In genomic region chr11:108154591-108154990, GRCh38 we compare ENCODE assay signal across 10 cellular contexts.
"Had no signal": no experiment of that assay in that cellular context is flagged by ENCODE, and none has a peak within 500 bp of the region (broad histone marks: within the 10 kb centered on the region; RNA-seq: fewer than 3 reads in every experiment).

No MANE protein-coding gene starts in this region.

- FAIRE-seq: H1, H54, HepG2 had no signal

- H3K36me3 Mint-ChIP-seq: IgD-negative memory B cell had no signal

- H3K4me3 ChIP-seq: GM23338 had no signal

- H3K9me3 Mint-ChIP-seq: GM23338, H9, HFFc6, IgD-negative memory B cell had no signal

- H3K4me2 ChIP-seq: GM23338 had no signal

- H3K27me3 Mint-ChIP-seq: IgD-negative memory B cell had no signal

- H3K4me3 Mint-ChIP-seq: GM23338, H9, HFFc6, IgD-negative memory B cell had no signal

- H2AFZ ChIP-seq: GM23338 had no signal

- ATAC-seq: GM23338, HepG2 had no signal

- DNase-seq: H9, HCEC 1CT, HFFc6, KG1 had no signal

- H3K27ac Mint-ChIP-seq: GM23338, H9, HFFc6 had no signal

- H3K27ac ChIP-seq: HL-60 had no signal

- H3K4me1 Mint-ChIP-seq: GM23338, H9, IgD-negative memory B cell had no signal
